9 cellular contexts compared by ENCODE assay signal in genomic region chr19:2261438-2262172, GRCh38. TPM values are rescaled to one million over a fixed set of nuclear protein-coding genes. Genes with fewer than 3 reads are reported as not detected.
DNase-seq lines count a peak whose midpoint lies in the region; ATAC-seq and TF ChIP-seq lines count a peak whose summit lies in the region.
"Had no signal": no experiment of that assay in that cellular context is flagged by ENCODE, and none has a peak within 500 bp of the region (broad histone marks: within the 10 kb centered on the region; RNA-seq: fewer than 3 reads in every experiment).

No MANE protein-coding gene starts in this region.

- no peak overlapping the region for H3K9ac ChIP-seq in Loucy (ENCODE audit: low read depth, low read length, poor library complexity, severe bottlenecking)

- H3K36me3 ChIP-seq in CD4-positive, CD25-positive, alpha-beta regulatory T cell (ENCODE audit: control insufficient read depth, insufficient read depth, low read length) = no peaks in the 10 kb centered on the region
- no peaks in the 10 kb centered on the region for H3K36me3 ChIP-seq in Loucy (ENCODE audit: insufficient read depth, low read length)

- H3K36me3 Mint-ChIP-seq in CD4-positive, CD25-positive, alpha-beta regulatory T cell = no peaks in the 10 kb centered on the region
- H3K36me3 Mint-ChIP-seq in activated T-cell treated with anti-CD3 and anti-CD28 coated beads, Interleukin-2, amount 50 U/mL, for 72 hours (ENCODE audit: insufficient read depth in 2 of 2) = no peaks in the 10 kb centered on the region

- peak overlapping the region; percentile 69 to 99 (median 95) for H3K27ac Mint-ChIP-seq in CD4-positive, CD25-positive, alpha-beta regulatory T cell
- no peak overlapping the region for H3K27ac Mint-ChIP-seq in activated T-cell treated with anti-CD3 and anti-CD28 coated beads, Interleukin-2, amount 50 U/mL, for 72 hours
- H3K27ac Mint-ChIP-seq: dendritic cell treated with granulocyte-macrophage colony-stimulating factor and Interleukin-4, amounts not matched to agents 40 ng/mL and 50 ng/mL, for 4 days had no signal

- TF ChIP-seq CTCF in Loucy (conservative IDR thresholded peaks at IDR 0.05; ENCODE audit: low read length) = peak; percentile 70

- no peaks in the 10 kb centered on the region for H3K79me2 ChIP-seq in Loucy (ENCODE audit: insufficient read depth, low read length)

- no peak for ATAC-seq in CD4-positive, CD25-positive, alpha-beta regulatory T cell (ENCODE audit: low read depth in 2 of 2)
- ATAC-seq in activated T-cell treated with anti-CD3 and anti-CD28 coated beads, Interleukin-2, amount 50 U/mL, for 72 hours (replicated peaks in 1 of 2) = peak; percentile 39 to 40
- ATAC-seq in GM21619 (IDR thresholded peaks at IDR 0.05; ENCODE audit: unreplicated experiment) = no peak

- H2AFZ ChIP-seq in Loucy (ENCODE audit: low read length) = no peak overlapping the region

- no peak overlapping the region for H3K4me2 ChIP-seq in Loucy (ENCODE audit: low read depth, low read length, poor library complexity, severe bottlenecking)

- H3K4me1 Mint-ChIP-seq in CD4-positive, CD25-positive, alpha-beta regulatory T cell = peaks cover 5 to 51% (median 20%) of the 10 kb centered on the region in 4 donors
- H3K4me1 Mint-ChIP-seq in activated T-cell treated with anti-CD3 and anti-CD28 coated beads, Interleukin-2, amount 50 U/mL, for 72 hours (ENCODE audit: low read depth) = peaks cover 41% of the 10 kb centered on the region

- H3K9me3 Mint-ChIP-seq in CD4-positive, CD25-positive, alpha-beta regulatory T cell = no peaks in the 10 kb centered on the region
- no peaks in the 10 kb centered on the region for H3K9me3 Mint-ChIP-seq in activated T-cell treated with anti-CD3 and anti-CD28 coated beads, Interleukin-2, amount 50 U/mL, for 72 hours
- H3K9me3 Mint-ChIP-seq: dendritic cell treated with granulocyte-macrophage colony-stimulating factor and Interleukin-4, amounts not matched to agents 40 ng/mL and 50 ng/mL, for 4 days had no signal

- H3K4me3 ChIP-seq in CD4-positive, CD25-positive, alpha-beta regulatory T cell (ENCODE audit: low read depth, low read length) = no peak overlapping the region
- no peak overlapping the region for H3K4me3 ChIP-seq in Loucy (ENCODE audit: low read length, poor library complexity, severe bottlenecking)

- DNase-seq in CD4-positive, CD25-positive, alpha-beta regulatory T cell = peak in 2 of 3 donors; percentile 31 to 78
- DNase-seq in activated T-cell treated with anti-CD3 and anti-CD28 coated beads, Interleukin-2, amount 50 U/mL, for 72 hours = peak; percentile 66 to 77
- DNase-seq in kidney tubule cell (ENCODE audit: low spot score) (peak; percentile 31), ecto neural progenitor cell (ENCODE audit: low spot score) (no peak), DMS79 (lab: John Stamatoyannopoulos, UW) (no peak), NCI-H345 treated with DMSO at 0.1 percent for 48 hours (lab: John Stamatoyannopoulos, UW; ENCODE audit: unreplicated experiment) (no peak)

- peak overlapping the region; percentile 23 for H3K27ac ChIP-seq in CD4-positive, CD25-positive, alpha-beta regulatory T cell (ENCODE audit: insufficient read depth, low read length, poor library complexity, severe bottlenecking)

- no peaks in the 10 kb centered on the region for H3K27me3 ChIP-seq in CD4-positive, CD25-positive, alpha-beta regulatory T cell (ENCODE audit: control insufficient read depth, insufficient read depth, low read length)
- H3K27me3 ChIP-seq in Loucy (ENCODE audit: insufficient read depth, low read length, poor library complexity, severe bottlenecking) = no peaks in the 10 kb centered on the region

- no peaks in the 10 kb centered on the region for H3F3A ChIP-seq in Loucy (ENCODE audit: low read depth)

- no peaks in the 10 kb centered on the region for H3K9me2 ChIP-seq in Loucy (replicated peaks; ENCODE audit: low read depth, low read length)

- peaks cover 5% of the 10 kb centered on the region for H3K27me3 Mint-ChIP-seq in CD4-positive, CD25-positive, alpha-beta regulatory T cell
- no peaks in the 10 kb centered on the region for H3K27me3 Mint-ChIP-seq in activated T-cell treated with anti-CD3 and anti-CD28 coated beads, Interleukin-2, amount 50 U/mL, for 72 hours (ENCODE audit: low read depth)
- H3K27me3 Mint-ChIP-seq: dendritic cell treated with granulocyte-macrophage colony-stimulating factor and Interleukin-4, amounts not matched to agents 40 ng/mL and 50 ng/mL, for 4 days had no signal

- H3K4me1 ChIP-seq in CD4-positive, CD25-positive, alpha-beta regulatory T cell (ENCODE audit: control insufficient read depth, insufficient read depth, low read length, poor library complexity, severe bottlenecking) = peaks cover 48% of the 10 kb centered on the region
- H3K4me1 ChIP-seq in Loucy (ENCODE audit: insufficient read depth, low read length, poor library complexity, severe bottlenecking) = peaks cover 3% of the 10 kb centered on the region

- H4K20me1 ChIP-seq in Loucy (ENCODE audit: insufficient read depth, low read length, poor library complexity, severe bottlenecking) = no peaks in the 10 kb centered on the region

- H3K9me3 ChIP-seq in CD4-positive, CD25-positive, alpha-beta regulatory T cell (ENCODE audit: control insufficient read depth in 2 of 2, low read length in 2 of 2) = no peaks in the 10 kb centered on the region
- H3K9me3 ChIP-seq in Loucy (ENCODE audit: insufficient read depth, low read depth, low read length) = no peaks in the 10 kb centered on the region

- peak overlapping the region; percentile 67 to 91 (median 72) for H3K4me3 Mint-ChIP-seq in CD4-positive, CD25-positive, alpha-beta regulatory T cell
- H3K4me3 Mint-ChIP-seq in activated T-cell treated with anti-CD3 and anti-CD28 coated beads, Interleukin-2, amount 50 U/mL, for 72 hours = no peak overlapping the region
- H3K4me3 Mint-ChIP-seq: dendritic cell treated with granulocyte-macrophage colony-stimulating factor and Interleukin-4, amounts not matched to agents 40 ng/mL and 50 ng/mL, for 4 days had no signal

RNA-seq across cellular contexts. Expression of gene JSRP1, which starts 5.4 kb away (rescaled TPM):
- 0.99 TPM for total RNA-seq in CD4-positive, CD25-positive, alpha-beta regulatory T cell
- 1 to 10 TPM in 3 of 4 donors, under 1 TPM in 1; 0.89 to 2.4 (median 1.8) TPM for polyA plus RNA-seq in CD4-positive, CD25-positive, alpha-beta regulatory T cell
- 1 to 10 TPM in 1 of 2 donors, under 1 TPM in 1; 0.72 to 1.6 TPM for total RNA-seq in activated T-cell treated with anti-CD3 and anti-CD28 coated beads, Interleukin-2, amount 50 U/mL, for 72 hours

RNA-seq across cellular contexts. Expression of gene AMH, which starts 12.5 kb away (rescaled TPM):
- 3.5 TPM for total RNA-seq in CD4-positive, CD25-positive, alpha-beta regulatory T cell
- not detected for polyA plus RNA-seq in CD4-positive, CD25-positive, alpha-beta regulatory T cell
- total RNA-seq in activated T-cell treated with anti-CD3 and anti-CD28 coated beads, Interleukin-2, amount 50 U/mL, for 72 hours = 1 to 10 TPM; 4.6 to 10.0 TPM

RNA-seq across cellular contexts. Expression of gene PEAK3, which starts 20.4 kb away (rescaled TPM):
- total RNA-seq in CD4-positive, CD25-positive, alpha-beta regulatory T cell = not detected
- under 1 TPM; 0.10 to 0.32 (median 0.15) TPM for polyA plus RNA-seq in CD4-positive, CD25-positive, alpha-beta regulatory T cell
- under 1 TPM in 1 of 2 donors, not detected in 1; 0.09 TPM for total RNA-seq in activated T-cell treated with anti-CD3 and anti-CD28 coated beads, Interleukin-2, amount 50 U/mL, for 72 hours

RNA-seq across cellular contexts. Expression of gene SF3A2, which starts 25.0 kb away (rescaled TPM):
- 146 TPM for total RNA-seq in CD4-positive, CD25-positive, alpha-beta regulatory T cell
- polyA plus RNA-seq in CD4-positive, CD25-positive, alpha-beta regulatory T cell = 10 to 100 TPM; 13.5 to 26.0 (median 20.0) TPM
- 100 to 1,000 TPM; 146 to 147 TPM for total RNA-seq in activated T-cell treated with anti-CD3 and anti-CD28 coated beads, Interleukin-2, amount 50 U/mL, for 72 hours

RNA-seq across cellular contexts. Expression of gene PLEKHJ1, which starts 25.5 kb away (rescaled TPM):
- total RNA-seq in CD4-positive, CD25-positive, alpha-beta regulatory T cell = 50.3 TPM
- polyA plus RNA-seq in CD4-positive, CD25-positive, alpha-beta regulatory T cell = 100 to 1,000 TPM in 3 of 4 donors, 10 to 100 TPM in 1; 97.7 to 121 (median 108) TPM
- 10 to 100 TPM; 67.4 to 92.7 TPM for total RNA-seq in activated T-cell treated with anti-CD3 and anti-CD28 coated beads, Interleukin-2, amount 50 U/mL, for 72 hours

Comparison
In these comparisons a context has a peak if more than half of its experiments do, and no peak if none do; other contexts are left out.
1. ATAC-seq: peak in activated T-cell treated with anti-CD3 and anti-CD28 coated beads, Interleukin-2, amount 50 U/mL, for 72 hours (2 of 2); none in CD4-positive, CD25-positive, alpha-beta regulatory T cell (0 of 2) and GM21619 (single experiment).
2. DNase-seq: peak in CD4-positive, CD25-positive, alpha-beta regulatory T cell (2 of 3), activated T-cell treated with anti-CD3 and anti-CD28 coated beads, Interleukin-2, amount 50 U/mL, for 72 hours (2 of 2) and kidney tubule cell (single experiment); none in ecto neural progenitor cell (single experiment), DMS79 (single experiment) and NCI-H345 treated with DMSO at 0.1 percent for 48 hours (single experiment).
3. H3K4me3 Mint-ChIP-seq: peak in CD4-positive, CD25-positive, alpha-beta regulatory T cell (4 of 4); none in activated T-cell treated with anti-CD3 and anti-CD28 coated beads, Interleukin-2, amount 50 U/mL, for 72 hours (0 of 2).